24 cellular contexts compared by ENCODE assay signal in genomic region chr3:175535351-175535750, GRCh38.
"Had no signal": no experiment of that assay in that cellular context is flagged by ENCODE, and none has a peak within 500 bp of the region (broad histone marks: within the 10 kb centered on the region; RNA-seq: fewer than 3 reads in every experiment).

No MANE protein-coding gene starts in this region.

- H3K36me3 Mint-ChIP-seq: activated naive CD8-positive, alpha-beta T cell; memory B cell; naive thymus-derived CD4-positive, alpha-beta T cell had no signal

- H2AFZ ChIP-seq: hepatocyte, parathyroid adenoma had no signal

- H3K27ac Mint-ChIP-seq: activated naive CD8-positive, alpha-beta T cell; memory B cell; naive thymus-derived CD4-positive, alpha-beta T cell had no signal

- DNase-seq: activated CD4-positive, alpha-beta T cell treated with anti-CD3 and anti-CD28 coated beads for 4 hours; activated CD4-positive, alpha-beta T cell treated with anti-CD3 and anti-CD28 coated beads, Interleukin-2, amount 50 U/mL, for 4 hours; activated effector memory CD4-positive, alpha-beta T cell treated with Interleukin-2 at 50 U/mL for 16 hours; activated naive CD4-positive, alpha-beta T cell treated with Interleukin-2 at 50 U/mL for 16 hours; anterior cingulate cortex; colonic mucosa; effector CD8-positive, alpha-beta T cell; gastrocnemius medialis; left colon; midbrain; naive thymus-derived CD4-positive, alpha-beta T cell; nucleus accumbens; psoas muscle; stimulated activated naive CD4-positive, alpha-beta T cell; T-helper 9 cell; tibial artery; upper lobe of right lung had no signal

- H3K9me3 ChIP-seq: colonic mucosa, gastrocnemius medialis, psoas muscle, right atrium auricular region, suprapubic skin, tibial artery, upper lobe of right lung had no signal

- H3K4me1 Mint-ChIP-seq: memory B cell; naive thymus-derived CD4-positive, alpha-beta T cell had no signal

- ATAC-seq: gastrocnemius medialis; left colon; naive thymus-derived CD4-positive, alpha-beta T cell; psoas muscle; upper lobe of right lung had no signal

- H3K27ac ChIP-seq: colonic mucosa, gastrocnemius medialis, hepatocyte, parathyroid adenoma, psoas muscle, right atrium auricular region, suprapubic skin, tibial artery, upper lobe of right lung, VCaP had no signal

- H3K27me3 ChIP-seq: colonic mucosa, gastrocnemius medialis, hepatocyte, right atrium auricular region, suprapubic skin, tibial artery, upper lobe of right lung had no signal

- H3K4me3 Mint-ChIP-seq: activated naive CD8-positive, alpha-beta T cell; memory B cell; naive thymus-derived CD4-positive, alpha-beta T cell had no signal

- H3K79me2 ChIP-seq: hepatocyte, parathyroid adenoma had no signal

- H3K4me1 ChIP-seq: colonic mucosa, gastrocnemius medialis, parathyroid adenoma, psoas muscle, right atrium auricular region, suprapubic skin, tibial artery, upper lobe of right lung had no signal

- H3K9ac ChIP-seq: parathyroid adenoma had no signal

- H3K27me3 Mint-ChIP-seq: activated naive CD8-positive, alpha-beta T cell; memory B cell; naive thymus-derived CD4-positive, alpha-beta T cell had no signal

- H3K4me2 ChIP-seq: hepatocyte had no signal
